In the genomic region with DNA sequence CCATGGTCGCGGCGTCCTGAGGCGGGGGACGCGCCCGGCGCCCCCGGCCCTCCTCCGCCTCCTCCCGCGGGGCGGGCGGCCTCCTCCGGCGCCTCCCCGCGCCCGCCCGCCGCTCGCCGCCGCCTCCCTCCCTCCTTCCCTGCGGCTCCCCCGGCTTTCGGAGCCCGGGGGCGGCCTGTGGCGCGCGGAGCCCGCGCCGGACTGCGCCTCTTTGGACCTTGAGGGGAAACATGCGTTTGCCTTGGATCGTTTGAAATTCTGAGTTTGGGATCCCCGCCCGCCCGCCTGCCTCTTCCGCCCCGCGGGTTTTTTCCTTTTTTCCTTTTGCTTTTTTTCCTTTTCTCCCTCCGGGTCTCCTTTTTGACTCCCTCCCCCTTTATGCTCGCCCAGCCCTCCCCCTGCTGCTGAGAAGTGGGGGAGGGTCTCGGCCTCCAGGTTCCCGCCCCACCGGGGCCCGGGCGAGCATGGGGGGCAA, we compare ENCODE assay signal across 8 cellular contexts. TPM values are rescaled to one million over a fixed set of nuclear protein-coding genes. Genes with fewer than 3 reads are reported as not detected.
DNase-seq lines count a peak whose midpoint lies in the region; ATAC-seq lines count a peak whose summit lies in the region.

No MANE protein-coding gene starts in this region.

- peaks cover 0 to 2% of the 10 kb centered on the region in 2 donors for H3K27me3 ChIP-seq in duodenal mucosa (ENCODE audit: control insufficient read depth in 1 of 2, insufficient read depth in 2 of 2, low read length in 2 of 2)
- H3K27me3 ChIP-seq in subcutaneous abdominal adipose tissue (ENCODE audit: control insufficient read depth in 5 of 5, insufficient read depth in 4 of 5, low read length in 5 of 5), result no peaks in the 10 kb centered on the region

- H3K9ac ChIP-seq in duodenal mucosa (ENCODE audit: low read depth in 1 of 2, low read length in 2 of 2) (peak overlapping the region in 1 of 2 donors; percentile 45), subcutaneous abdominal adipose tissue (ENCODE audit: low read length in 5 of 5) (peak overlapping the region in 4 of 5 donors; percentile 57 to 81 (median 78))

- ATAC-seq in GM18511 (IDR thresholded peaks at IDR 0.05; ENCODE audit: unreplicated experiment), result peak; percentile 36
- ATAC-seq in HG03095 (IDR thresholded peaks at IDR 0.05; ENCODE audit: unreplicated experiment), result peak; percentile 21
- ATAC-seq in T-helper 17 cell, result peak; percentile 45
- ATAC-seq in memory B cell (ENCODE audit: low read depth), result peak; percentile 18

- DNase-seq in 8988T (peak; percentile 43), T-helper 17 cell (peak; percentile 20 to 47 (median 38)), memory B cell (ENCODE audit: low spot score in 2 of 2) (peak in 1 of 2 donors; percentile 35), NCI-H526 treated with DMSO at 0.1 percent for 48 hours (lab: John Stamatoyannopoulos, UW) (no peak)

- no peak overlapping the region for H3K27ac ChIP-seq in duodenal mucosa (ENCODE audit: low read depth, low read length)
- H3K27ac ChIP-seq in subcutaneous abdominal adipose tissue (ENCODE audit: low read depth, low read length), result peak overlapping the region; percentile 46

- H3K4me3 Mint-ChIP-seq in T-helper 17 cell (peak overlapping the region; percentile 93), memory B cell (peak overlapping the region; percentile 81)

- H3K27me3 Mint-ChIP-seq in T-helper 17 cell (no peaks in the 10 kb centered on the region), memory B cell (peaks cover 23% of the 10 kb centered on the region)

- peaks cover 0 to 3% of the 10 kb centered on the region in 2 donors for H3K36me3 ChIP-seq in duodenal mucosa (ENCODE audit: control insufficient read depth in 1 of 2, insufficient read depth in 2 of 2, low read length in 2 of 2)
- H3K36me3 ChIP-seq in subcutaneous abdominal adipose tissue (ENCODE audit: control insufficient read depth in 5 of 5, insufficient read depth in 5 of 5, low read length in 5 of 5), result peaks cover 0 to 3% (median 0%) of the 10 kb centered on the region in 5 donors

- H3K4me1 Mint-ChIP-seq in T-helper 17 cell (peaks cover 33% of the 10 kb centered on the region), memory B cell (peaks cover 9% of the 10 kb centered on the region)

- H3K4me3 ChIP-seq in duodenal mucosa (ENCODE audit: low read depth in 1 of 2, low read length in 2 of 2), result peak overlapping the region; percentile 68 to 82
- H3K4me3 ChIP-seq in subcutaneous abdominal adipose tissue (ENCODE audit: low read depth in 1 of 5, low read length in 5 of 5), result peak overlapping the region in 4 of 5 donors; percentile 80 to 88 (median 84)

- peaks cover 17 to 21% of the 10 kb centered on the region in 2 donors for H3K4me1 ChIP-seq in duodenal mucosa (ENCODE audit: control insufficient read depth in 1 of 2, insufficient read depth in 2 of 2, low read length in 2 of 2)
- H3K4me1 ChIP-seq in subcutaneous abdominal adipose tissue (ENCODE audit: control insufficient read depth in 5 of 5, insufficient read depth in 5 of 5, low read length in 5 of 5), result peaks cover 3 to 38% (median 33%) of the 10 kb centered on the region in 5 donors

- H3K36me3 Mint-ChIP-seq in T-helper 17 cell (ENCODE audit: low read depth), result peaks cover 2% of the 10 kb centered on the region
- no peaks in the 10 kb centered on the region for H3K36me3 Mint-ChIP-seq in memory B cell

- no peaks in the 10 kb centered on the region for H3K9me3 ChIP-seq in T-helper 17 cell (ENCODE audit: control insufficient read depth, low read length, poor library complexity, severe bottlenecking)
- no peaks in the 10 kb centered on the region for H3K9me3 ChIP-seq in duodenal mucosa (ENCODE audit: control insufficient read depth in 1 of 2, low read length in 2 of 2)
- H3K9me3 ChIP-seq in subcutaneous abdominal adipose tissue (ENCODE audit: control insufficient read depth in 5 of 5, low read length in 5 of 5), result no peaks in the 10 kb centered on the region

- H3K27ac Mint-ChIP-seq in T-helper 17 cell (peak overlapping the region; percentile 91), memory B cell (no peak overlapping the region)

- H3K9me3 Mint-ChIP-seq in memory B cell, result no peaks in the 10 kb centered on the region

RNA-seq across cellular contexts. Expression of a gene that starts 0.4 kb away (rescaled TPM):
- total RNA-seq in T-helper 17 cell, result 10 to 100 TPM; 10.7 to 18.1 TPM

RNA-seq across cellular contexts. Expression of a gene that starts 14.3 kb away (rescaled TPM):
- total RNA-seq in T-helper 17 cell, result 100 to 1,000 TPM in 1 of 2 donors, 10 to 100 TPM in 1; 90.2 to 112 TPM
